Comparison of ENCODE assay signal across 8 cellular contexts in the genomic region with DNA sequence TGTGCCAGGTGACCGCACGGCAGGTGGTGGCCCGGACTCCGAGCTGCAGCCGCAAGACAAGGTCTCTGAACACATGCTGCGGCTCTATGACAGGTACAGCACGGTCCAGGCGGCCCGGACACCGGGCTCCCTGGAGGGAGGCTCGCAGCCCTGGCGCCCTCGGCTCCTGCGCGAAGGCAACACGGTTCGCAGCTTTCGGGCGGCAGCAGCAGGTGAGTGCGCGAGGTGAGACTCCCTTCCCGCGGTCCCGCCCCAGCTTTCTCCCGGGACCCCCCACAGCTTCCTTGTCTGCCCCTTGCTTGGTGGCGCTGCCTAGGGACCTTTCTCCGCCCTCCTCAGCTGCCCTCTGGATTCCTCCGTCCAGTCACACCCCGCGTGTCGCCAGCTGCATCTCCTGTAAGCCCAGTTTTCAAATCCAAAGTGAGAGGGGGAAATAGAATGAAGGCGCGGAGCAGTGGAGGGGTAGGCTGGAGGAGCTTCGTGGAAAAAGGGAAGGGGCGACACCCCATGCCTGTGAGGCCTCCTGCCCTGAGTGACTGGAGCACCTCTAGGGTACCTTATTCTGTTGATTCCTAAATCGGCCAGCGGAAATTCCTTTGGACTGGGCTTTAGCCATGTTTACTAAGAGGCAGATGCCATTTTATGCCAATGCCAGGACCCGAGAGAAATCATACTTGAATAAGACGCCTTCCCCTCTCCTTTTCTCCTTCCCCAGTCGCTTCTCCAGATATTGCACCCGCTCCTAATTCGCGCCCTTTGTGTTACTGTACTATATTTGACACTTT. TPM values are rescaled to one million over a fixed set of nuclear protein-coding genes. Genes with fewer than 3 reads are reported as not detected.
DNase-seq lines count a peak whose midpoint lies in the region; ATAC-seq and TF ChIP-seq lines count a peak whose summit lies in the region.

No MANE protein-coding gene starts in this region.

- 0 out of 2 replicates have a peak, but pooled peaks cover 6% of the 10 kb centered on the region for H3K4me1 ChIP-seq in PC-9 (replicated peaks; ENCODE audit: insufficient read depth)
- peaks cover 0 to 24% (median 3%) of the 10 kb centered on the region in 3 donors for H3K4me1 ChIP-seq in gastroesophageal sphincter

- CTCF ChIA-PET in PC-9 (lab: Charles Lee): no interaction called here

- TF ChIP-seq POLR2A in gastroesophageal sphincter (IDR thresholded peaks at IDR 0.05): no peak

- TF ChIP-seq EP300 in gastroesophageal sphincter (IDR thresholded peaks at IDR 0.05): no peak

- POLR2A ChIA-PET in PC-9 (lab: Charles Lee; ENCODE audit: unreplicated experiment): no interaction called here

- H3K9me3 ChIP-seq in PC-9 (ENCODE audit: insufficient read depth, low read depth) (no peaks in the 10 kb centered on the region), gastroesophageal sphincter (no peaks in the 10 kb centered on the region)

- H3K27me3 ChIP-seq in PC-9 (ENCODE audit: insufficient read depth, low read depth): no peaks in the 10 kb centered on the region
- H3K27me3 ChIP-seq in gastroesophageal sphincter: peaks cover 34% of the 10 kb centered on the region

- H3K36me3 ChIP-seq in PC-9 (ENCODE audit: low read depth): no peaks in the 10 kb centered on the region
- no peaks in the 10 kb centered on the region for H3K36me3 ChIP-seq in gastroesophageal sphincter

- H3K9me2 ChIP-seq in PC-9 (ENCODE audit: insufficient read depth): no peaks in the 10 kb centered on the region

- DNase-seq in PC-9 (no peak), sciatic nerve (ENCODE audit: low spot score) (no peak), GM03348 (ENCODE audit: low spot score) (no peak), mucosa of gallbladder (ENCODE audit: low spot score) (no peak), dermis blood vessel endothelial cell (no peak)

- peak; percentile 34 for ATAC-seq in GM18868 (IDR thresholded peaks at IDR 0.05; ENCODE audit: unreplicated experiment)
- peak; percentile 37 for ATAC-seq in gastroesophageal sphincter
- ATAC-seq in sciatic nerve: peak; percentile 11
- no peak for ATAC-seq in GM21381 (IDR thresholded peaks at IDR 0.05; ENCODE audit: unreplicated experiment)

- no TSS peak for BruUV-seq in PC-9 (replicated peaks; lab: Mats Ljungman, UMichigan)

- no peaks in the 10 kb centered on the region; the same call in 1 of the 2 replicates for H3F3A ChIP-seq in PC-9 (ENCODE audit: insufficient read depth, low read depth)

- H3K4me2 ChIP-seq in PC-9: peak overlapping the region; percentile 81

- H3K4me3 ChIP-seq in PC-9 (peak overlapping the region; percentile 63), gastroesophageal sphincter (peak overlapping the region; percentile 61 to 66)

- intact Hi-C loops in PC-9 (cut with micrococcal nuclease; ENCODE audit: unreplicated experiment): loop anchor here (5.0 kb wide), 2 partner anchors 414 to 579 kb away; no protein-coding TSS in a partner anchor
- intact Hi-C loops in sciatic nerve (cut with DNase I): no loop called here

- H4K20me1 ChIP-seq in PC-9 (ENCODE audit: insufficient read depth): no peaks in the 10 kb centered on the region

- H2AFZ ChIP-seq in PC-9: peak overlapping the region; percentile 84

- 20 to 33% methylated on average over 1 to 15 of the region's 43 CpGs for WGBS in gastroesophageal sphincter (ENCODE audit: low coverage in 1 of 2), 2 donors

- no peak overlapping the region for H3K27ac ChIP-seq in PC-9
- peak overlapping the region; percentile 1 to 76 (median 74) for H3K27ac ChIP-seq in gastroesophageal sphincter

- H3K79me2 ChIP-seq in PC-9 (ENCODE audit: low read depth): no peaks in the 10 kb centered on the region

- TF ChIP-seq CTCF in PC-9 (conservative IDR thresholded peaks at IDR 0.05): no peak
- no peak for TF ChIP-seq CTCF in gastroesophageal sphincter (IDR thresholded peaks at IDR 0.05)

RNA-seq across cellular contexts. Expression of a gene that starts 1.1 kb away (rescaled TPM):
- total RNA-seq in PC-9 (2021) (0.41 and 0.50 TPM in 2 replicates), gastroesophageal sphincter (10 to 100 TPM in 3 of 4 donors, 1 to 10 TPM in 1; 8.2 to 24.5 (median 17.5) TPM), sciatic nerve (14.8 TPM), mucosa of gallbladder (0.32 TPM), dermis blood vessel endothelial cell (not detected in 2 replicates)
